1 cellular context compared by ENCODE assay signal in genomic region chr12:27857006-27857405, GRCh38.
DNase-seq lines count a peak whose midpoint lies in the region.

No MANE protein-coding gene starts in this region.

- DNase-seq in DMS 273 (lab: John Stamatoyannopoulos, UW; ENCODE audit: unreplicated experiment) = peak; percentile 6
